In the genomic region with DNA sequence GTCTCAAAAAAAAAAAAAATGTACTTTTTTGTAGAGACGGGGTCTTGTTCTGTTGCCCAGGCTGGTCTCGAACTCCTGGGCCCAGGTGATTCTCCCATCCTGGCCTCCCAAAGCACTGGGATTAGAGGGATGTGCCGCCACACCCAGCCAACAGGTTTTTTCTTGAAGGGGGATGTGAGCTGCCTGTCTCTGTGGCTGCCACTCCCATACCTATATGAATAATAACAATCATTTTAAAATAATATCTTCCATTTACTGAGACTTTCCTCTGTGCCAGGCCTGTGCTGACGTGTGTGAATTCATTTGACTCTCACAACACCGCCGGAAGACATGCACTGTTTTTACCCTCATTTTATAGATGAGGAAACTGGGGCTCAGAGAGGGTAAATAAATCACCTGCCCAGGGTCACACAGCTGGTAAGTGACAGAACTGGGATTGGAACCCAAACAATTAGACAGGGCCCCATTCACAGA, we compare ENCODE assay signal across 8 cellular contexts. TPM values are rescaled to one million over a fixed set of nuclear protein-coding genes. Genes with fewer than 3 reads are reported as not detected.
DNase-seq lines count a peak whose midpoint lies in the region; ATAC-seq and TF ChIP-seq lines count a peak whose summit lies in the region.

No MANE protein-coding gene starts in this region.

- no peaks in the 10 kb centered on the region for H3K9me3 ChIP-seq in SK-N-MC (ENCODE audit: low read depth, low read length)
- no peaks in the 10 kb centered on the region for H3K9me3 ChIP-seq in right cardiac atrium (ENCODE audit: control insufficient read depth, low read length)

- H3K36me3 ChIP-seq in SK-N-MC (ENCODE audit: insufficient read depth, low read length): no peaks in the 10 kb centered on the region

- H3K4me1 ChIP-seq in right cardiac atrium (ENCODE audit: control insufficient read depth, insufficient read depth, low read length): peaks cover 17% of the 10 kb centered on the region

- no peak for ATAC-seq in right cardiac atrium

- intact Hi-C loops in right cardiac atrium (cut with DNase I): no loop called here

- no peak overlapping the region for H3K9ac ChIP-seq in SK-N-MC (ENCODE audit: insufficient read length)

- no peaks in the 10 kb centered on the region for H3K27me3 ChIP-seq in right cardiac atrium (ENCODE audit: control insufficient read depth, insufficient read depth)

- DNase-seq in GF-D8 (lab: John Stamatoyannopoulos, UW) (peak; percentile 39), SK-N-MC (ENCODE audit: low read depth, low spot score) (no peak), right cardiac atrium (peak in 1 of 3 donors; percentile 52), amygdala (lab: John Stamatoyannopoulos, UW) (no peak), ureter (ENCODE audit: low spot score) (no peak), H4 (ENCODE audit: low spot score) (no peak), erythroblast (lab: John Stamatoyannopoulos, UW) (no peak)

- WGBS in right cardiac atrium: 50% methylated on average over 6 of the region's 6 CpGs

- H3K4me3 ChIP-seq in SK-N-MC (no peak overlapping the region), right cardiac atrium (ENCODE audit: low read length) (no peak overlapping the region), skin epidermis (no peak overlapping the region)

- H3K27ac ChIP-seq in SK-N-MC (peak overlapping the region; percentile 48; the same call in 1 of the 2 replicates), right cardiac atrium (ENCODE audit: low read length) (peak overlapping the region; percentile 94), skin epidermis (peak overlapping the region in 20 of 21 experiments; percentile 71 to 99 (median 92))

- TF ChIP-seq POLR2A in erythroblast (IDR thresholded peaks at IDR 0.05; ENCODE audit: low read length): no peak

RNA-seq across cellular contexts. Expression of a gene that starts 7.2 kb away (rescaled TPM):
- 10 to 100 TPM; 14.9 to 39.4 (median 17.9) TPM for total RNA-seq in right cardiac atrium
- 25.8 TPM for polyA plus RNA-seq in right cardiac atrium
- 68.4 TPM for total RNA-seq in ureter
- total RNA-seq in H4 (2014; rRNA removed; shearing (Covaris generic)): 7.8 and 11.6 TPM in 2 replicates

RNA-seq across cellular contexts. Expression of a gene that starts 36.4 kb away (rescaled TPM):
- total RNA-seq in right cardiac atrium (not detected), ureter (49.5 TPM)
- not detected for polyA plus RNA-seq in right cardiac atrium
- total RNA-seq in H4 (2014; rRNA removed; shearing (Covaris generic)): not detected in 2 replicates

RNA-seq across cellular contexts. Expression of a gene that starts 42.3 kb away (rescaled TPM):
- not detected for total RNA-seq in right cardiac atrium
- polyA plus RNA-seq in right cardiac atrium: not detected
- total RNA-seq in ureter: not detected
- total RNA-seq in H4 (2014; rRNA removed; shearing (Covaris generic)): not detected in 2 replicates

Comparison
In these comparisons a context has a peak if more than half of its experiments do, and no peak if none do; other contexts are left out.
1. RNA of a gene that starts 36.4 kb away (total RNA-seq): 49.5 TPM in ureter (single experiment); not detected in right cardiac atrium and not detected in H4; every median in the first group is over 10 times any median in the second.
2. Peak in every context shown above with its lines, with median percentiles within 50 percentile points of each other: H3K27ac ChIP-seq.